Comparison of ENCODE assay signal across 24 cellular contexts in genomic region chr16:84080813-84081212, GRCh38. TPM values are rescaled to one million over a fixed set of nuclear protein-coding genes. Genes with fewer than 3 reads are reported as not detected.
A peak's percentile ranks its signal among the peaks of the same experiment; 100 is the strongest.
DNase-seq lines count a peak whose midpoint lies in the region; ATAC-seq and TF ChIP-seq lines count a peak whose summit lies in the region.
"Had no signal": no experiment of that assay in that cellular context is flagged by ENCODE, and none has a peak within 500 bp of the region (broad histone marks: within the 10 kb centered on the region; RNA-seq: fewer than 3 reads in every experiment).

No MANE protein-coding gene starts in this region.

- no peaks in the 10 kb centered on the region for H3K27me3 ChIP-seq in BLaER1
- H3K27me3 ChIP-seq in adrenal gland, result no peaks in the 10 kb centered on the region

- peaks cover 36% of the 10 kb centered on the region for H3K4me1 ChIP-seq in BLaER1
- H3K4me1 ChIP-seq in adrenal gland (replicated peaks in 1 of 2), result peaks cover 18 to 34% of the 10 kb centered on the region in 2 donors

- H3K27ac ChIP-seq in BLaER1, result 0 out of 2 replicates have a peak overlapping the region, but pooled peaks have one; percentile 22
- peak overlapping the region in 3 of 5 donors; percentile 64 to 80 (median 76) for H3K27ac ChIP-seq in adrenal gland
- H3K27ac ChIP-seq: 22Rv1, GM23248 had no signal

- TF ChIP-seq POLR2A in adrenal gland (IDR thresholded peaks at IDR 0.05), result no peak

- no peak for ATAC-seq in activated CD8-positive, alpha-beta T cell treated with anti-CD3 and anti-CD28 coated beads for 36 hours
- no peak for ATAC-seq in activated CD8-positive, alpha-beta T cell treated with anti-CD3 and anti-CD28 coated beads, Interleukin-2, amount 10 ng/mL, durations not matched to agents 7 days and 5 days
- ATAC-seq in naive thymus-derived CD8-positive, alpha-beta T cell, result no peak
- no peak for ATAC-seq in HG02885 (IDR thresholded peaks at IDR 0.05; ENCODE audit: poor library complexity, unreplicated experiment)
- ATAC-seq: GM12878 had no signal

- peaks cover 12% of the 10 kb centered on the region for H3K4me1 Mint-ChIP-seq in activated CD8-positive, alpha-beta T cell treated with anti-CD3 and anti-CD28 coated beads for 36 hours (ENCODE audit: low read depth)
- peaks cover 9% of the 10 kb centered on the region for H3K4me1 Mint-ChIP-seq in activated CD8-positive, alpha-beta T cell treated with anti-CD3 and anti-CD28 coated beads, Interleukin-2, amount 10 ng/mL, durations not matched to agents 7 days and 5 days (ENCODE audit: low read depth)
- H3K4me1 Mint-ChIP-seq in progenitor cell of endocrine pancreas (ENCODE audit: low read depth), result no peaks in the 10 kb centered on the region
- peaks cover 12 to 32% (median 24%) of the 10 kb centered on the region in 4 donors for H3K4me1 Mint-ChIP-seq in naive thymus-derived CD8-positive, alpha-beta T cell

- TF ChIP-seq CTCF in activated CD8-positive, alpha-beta T cell treated with anti-CD3 and anti-CD28 coated beads for 36 hours (IDR thresholded peaks at IDR 0.05), result no peak
- TF ChIP-seq CTCF in adrenal gland (IDR thresholded peaks at IDR 0.05), result no peak
- TF ChIP-seq CTCF in progenitor cell of endocrine pancreas (IDR thresholded peaks at IDR 0.05; ENCODE audit: unreplicated experiment), result no peak

- H3K9ac ChIP-seq in BLaER1, result 0 out of 2 replicates have a peak overlapping the region, but pooled peaks have one; percentile 38
- H3K9ac ChIP-seq: GM23248, SK-N-SH had no signal

- no peaks in the 10 kb centered on the region for H3K27me3 Mint-ChIP-seq in activated CD8-positive, alpha-beta T cell treated with anti-CD3 and anti-CD28 coated beads for 36 hours
- no peaks in the 10 kb centered on the region for H3K27me3 Mint-ChIP-seq in activated CD8-positive, alpha-beta T cell treated with anti-CD3 and anti-CD28 coated beads, Interleukin-2, amount 10 ng/mL, durations not matched to agents 7 days and 5 days (ENCODE audit: low read depth)
- no peaks in the 10 kb centered on the region for H3K27me3 Mint-ChIP-seq in progenitor cell of endocrine pancreas
- no peaks in the 10 kb centered on the region for H3K27me3 Mint-ChIP-seq in naive thymus-derived CD8-positive, alpha-beta T cell
- H3K27me3 Mint-ChIP-seq: CD4-positive, CD25-positive, alpha-beta regulatory T cell had no signal

- H3K36me3 ChIP-seq in BLaER1 (peaks cover 87% of the 10 kb centered on the region), adrenal gland (replicated peaks in 1 of 2) (peaks cover 0 to 44% of the 10 kb centered on the region in 2 donors)

- H3K27ac Mint-ChIP-seq in activated CD8-positive, alpha-beta T cell treated with anti-CD3 and anti-CD28 coated beads for 36 hours, result peak overlapping the region; percentile 26
- no peak overlapping the region for H3K27ac Mint-ChIP-seq in activated CD8-positive, alpha-beta T cell treated with anti-CD3 and anti-CD28 coated beads, Interleukin-2, amount 10 ng/mL, durations not matched to agents 7 days and 5 days
- H3K27ac Mint-ChIP-seq in progenitor cell of endocrine pancreas, result peak overlapping the region; percentile 34
- H3K27ac Mint-ChIP-seq in naive thymus-derived CD8-positive, alpha-beta T cell, result peak overlapping the region in 4 of 10 donors; percentile 6 to 34 (median 8)

- CTCF ChIA-PET in activated CD8-positive, alpha-beta T cell treated with anti-CD3 and anti-CD28 coated beads for 36 hours (lab: Charles Lee), result interaction anchor here (0.9 to 10.5 kb wide), 5 partner anchors 9 to 106 kb away, joined by 3 to 172 read pairs (median 7); partner anchors contain the start of gene TAF1C
- CTCF ChIA-PET in activated CD8-positive, alpha-beta T cell treated with anti-CD3 and anti-CD28 coated beads, Interleukin-2, amount 10 ng/mL, durations not matched to agents 7 days and 5 days (lab: Charles Lee), result interaction anchor here (1.2 to 3.0 kb wide), 5 partner anchors 15 to 106 kb away, joined by 3 to 16 read pairs (median 5); partner anchors contain the start of genes MBTPS1 and TAF1C

- H3K9me3 ChIP-seq in BLaER1 (no peaks in the 10 kb centered on the region), adrenal gland (replicated peaks in 1 of 3) (no peaks in the 10 kb centered on the region)
- H3K9me3 ChIP-seq: SK-N-SH had no signal

- peaks cover 71% of the 10 kb centered on the region for H4K20me1 ChIP-seq in BLaER1

- intact Hi-C loops in activated CD8-positive, alpha-beta T cell treated with anti-CD3 and anti-CD28 coated beads for 36 hours (cut with micrococcal nuclease), result no loop called here
- intact Hi-C loops in adrenal gland (cut with DNase I), result loop anchor here in 1 of 2 donors (10.0 kb wide), 1 partner anchor 104 kb away; the partner anchor contains the start of gene TAF1C

- H3K4me3 ChIP-seq in BLaER1 (no peak overlapping the region), adrenal gland (no peak overlapping the region)
- H3K4me3 ChIP-seq: GM12878, GM23248 had no signal

- DNase-seq in activated CD8-positive, alpha-beta T cell treated with anti-CD3 and anti-CD28 coated beads for 36 hours, result no peak
- DNase-seq in activated CD8-positive, alpha-beta T cell treated with anti-CD3 and anti-CD28 coated beads, Interleukin-2, amount 10 ng/mL, durations not matched to agents 7 days and 5 days, result no peak
- no peak for DNase-seq in adrenal gland
- no peak for DNase-seq in progenitor cell of endocrine pancreas (ENCODE audit: low spot score, unreplicated experiment)
- DNase-seq in NCI-H2081 treated with DMSO at 0.1 percent for 48 hours (lab: John Stamatoyannopoulos, UW), result no peak
- DNase-seq in naive thymus-derived CD8-positive, alpha-beta T cell, result no peak
- DNase-seq: CD4-positive, CD25-positive, alpha-beta regulatory T cell; DMS153; GF-D8; GM23248; HCEC 1CT; KG1; MV-4-11; NCI-H1694 treated with DMSO at 0.1 percent for 48 hours; NCI-H2107; NCI-H510A treated with DMSO at 0.1 percent for 48 hours; NCI-H774; OCI-M1; SHP77 treated with DMSO at 0.1 percent for 48 hours; SK-N-SH had no signal

- no peak overlapping the region for H3K4me3 Mint-ChIP-seq in activated CD8-positive, alpha-beta T cell treated with anti-CD3 and anti-CD28 coated beads for 36 hours
- H3K4me3 Mint-ChIP-seq in activated CD8-positive, alpha-beta T cell treated with anti-CD3 and anti-CD28 coated beads, Interleukin-2, amount 10 ng/mL, durations not matched to agents 7 days and 5 days, result no peak overlapping the region
- H3K4me3 Mint-ChIP-seq in progenitor cell of endocrine pancreas (ENCODE audit: low read depth), result no peak overlapping the region
- no peak overlapping the region for H3K4me3 Mint-ChIP-seq in naive thymus-derived CD8-positive, alpha-beta T cell
- H3K4me3 Mint-ChIP-seq: CD4-positive, CD25-positive, alpha-beta regulatory T cell had no signal

- peaks cover 29% of the 10 kb centered on the region for H3K36me3 Mint-ChIP-seq in activated CD8-positive, alpha-beta T cell treated with anti-CD3 and anti-CD28 coated beads for 36 hours (ENCODE audit: low read depth)
- H3K36me3 Mint-ChIP-seq in activated CD8-positive, alpha-beta T cell treated with anti-CD3 and anti-CD28 coated beads, Interleukin-2, amount 10 ng/mL, durations not matched to agents 7 days and 5 days (ENCODE audit: low read depth), result peaks cover 37% of the 10 kb centered on the region
- peaks cover 28% of the 10 kb centered on the region for H3K36me3 Mint-ChIP-seq in progenitor cell of endocrine pancreas (ENCODE audit: insufficient read depth)
- peaks cover 5 to 84% (median 13%) of the 10 kb centered on the region in 3 donors for H3K36me3 Mint-ChIP-seq in naive thymus-derived CD8-positive, alpha-beta T cell

- POLR2A ChIA-PET in activated CD8-positive, alpha-beta T cell treated with anti-CD3 and anti-CD28 coated beads for 36 hours (lab: Charles Lee), result interaction anchor here (1.0 kb wide), 1 partner anchor 37 kb away, joined by 3 read pairs; no protein-coding TSS in a partner anchor
- POLR2A ChIA-PET in activated CD8-positive, alpha-beta T cell treated with anti-CD3 and anti-CD28 coated beads, Interleukin-2, amount 10 ng/mL, durations not matched to agents 7 days and 5 days (lab: Charles Lee), result no interaction called here
- POLR2A ChIA-PET in naive thymus-derived CD8-positive, alpha-beta T cell (lab: Charles Lee), result no interaction called here

- WGBS in adrenal gland, 4 donors, result 63 to 71% (median 67%) methylated on average over 6 of the region's 6 CpGs

- 0 out of 2 replicates have a peak overlapping the region, but pooled peaks have one; percentile 9 for H3K4me2 ChIP-seq in BLaER1
- H3K4me2 ChIP-seq: SK-N-SH had no signal

- H3K9me3 Mint-ChIP-seq in activated CD8-positive, alpha-beta T cell treated with anti-CD3 and anti-CD28 coated beads for 36 hours, result no peaks in the 10 kb centered on the region
- H3K9me3 Mint-ChIP-seq in activated CD8-positive, alpha-beta T cell treated with anti-CD3 and anti-CD28 coated beads, Interleukin-2, amount 10 ng/mL, durations not matched to agents 7 days and 5 days (ENCODE audit: insufficient read depth), result no peaks in the 10 kb centered on the region
- H3K9me3 Mint-ChIP-seq in progenitor cell of endocrine pancreas (ENCODE audit: low read depth), result no peaks in the 10 kb centered on the region
- no peaks in the 10 kb centered on the region for H3K9me3 Mint-ChIP-seq in naive thymus-derived CD8-positive, alpha-beta T cell
- H3K9me3 Mint-ChIP-seq: CD4-positive, CD25-positive, alpha-beta regulatory T cell had no signal

RNA-seq across cellular contexts. Expression of gene MBTPS1, which starts 35.9 kb away (rescaled TPM):
- 10 to 100 TPM; 31.5 to 31.7 TPM for total RNA-seq in activated CD8-positive, alpha-beta T cell treated with anti-CD3 and anti-CD28 coated beads for 36 hours
- 10 to 100 TPM; 49.3 to 52.7 TPM for total RNA-seq in activated CD8-positive, alpha-beta T cell treated with anti-CD3 and anti-CD28 coated beads, Interleukin-2, amount 10 ng/mL, durations not matched to agents 7 days and 5 days
- total RNA-seq in adrenal gland, result 100 to 1,000 TPM in 2 of 8 donors, 10 to 100 TPM in 6; 69.0 to 132 (median 88.4) TPM
- polyA plus RNA-seq in adrenal gland, result 10 to 100 TPM; 61.5 to 71.5 (median 65.3) TPM
- 94.7 and 98.9 TPM in 2 replicates for total RNA-seq in progenitor cell of endocrine pancreas
- total RNA-seq in naive thymus-derived CD8-positive, alpha-beta T cell, result 100 to 1,000 TPM; 141 to 150 TPM
- 10 to 100 TPM; 50.9 to 71.4 (median 51.2) TPM for polyA plus RNA-seq in naive thymus-derived CD8-positive, alpha-beta T cell

RNA-seq across cellular contexts. Expression of gene SLC38A8, which starts 38.2 kb away (rescaled TPM):
- total RNA-seq in activated CD8-positive, alpha-beta T cell treated with anti-CD3 and anti-CD28 coated beads for 36 hours, result not detected
- not detected for total RNA-seq in activated CD8-positive, alpha-beta T cell treated with anti-CD3 and anti-CD28 coated beads, Interleukin-2, amount 10 ng/mL, durations not matched to agents 7 days and 5 days
- total RNA-seq in adrenal gland (1 to 10 TPM in 1 of 8 donors, under 1 TPM in 2, not detected in 5; 0.55 to 1.1 (median 0.65) TPM), progenitor cell of endocrine pancreas (0.24 and 0.80 TPM in 2 replicates)
- polyA plus RNA-seq in adrenal gland, result under 1 TPM in 2 of 3 donors, not detected in 1; 0.07 to 0.31 TPM
- not detected for total RNA-seq in naive thymus-derived CD8-positive, alpha-beta T cell
- polyA plus RNA-seq in naive thymus-derived CD8-positive, alpha-beta T cell, result not detected
- total RNA-seq: CD4-positive, CD25-positive, alpha-beta regulatory T cell; GM12878; GM23248 had no signal
- polyA plus RNA-seq: CD4-positive, CD25-positive, alpha-beta regulatory T cell; GM12878; GM23248; SK-N-SH had no signal
